Comparison of ENCODE assay signal across 21 cellular contexts in genomic region chr9:126170286-126170823, GRCh38.
"Had no signal": no experiment of that assay in that cellular context is flagged by ENCODE, and none has a peak within 500 bp of the region (broad histone marks: within the 10 kb centered on the region; RNA-seq: fewer than 3 reads in every experiment).

No MANE protein-coding gene starts in this region.

- H3K27me3 ChIP-seq: colonic mucosa, hepatocyte, ovary, right lobe of liver, transverse colon had no signal

- H3K27ac ChIP-seq: colonic mucosa, hepatocyte, ovary, right lobe of liver, thoracic aorta, transverse colon had no signal

- H3K9me3 ChIP-seq: colonic mucosa, ovary, right lobe of liver, thoracic aorta, transverse colon had no signal

- H3K36me3 ChIP-seq: colonic mucosa, ovary, right lobe of liver, thoracic aorta, transverse colon had no signal

- H3K79me2 ChIP-seq: hepatocyte had no signal

- H2AFZ ChIP-seq: hepatocyte had no signal

- H3K4me1 Mint-ChIP-seq: naive thymus-derived CD4-positive, alpha-beta T cell; nephron progenitor cell; stimulated activated naive B cell treated with anti-CD40 and anti-IgM and Interleukin-4, amounts not matched to agents 10 μg/mL and 1 μg/mL and 100 μg/mL, for 72 hours; stimulated activated naive CD8-positive, alpha-beta T cell treated with anti-CD3 and anti-CD28 coated beads, Interleukin-15, amount 100 ng/mL, for 72 hours had no signal

- ATAC-seq: left cardiac atrium; left ventricle myocardium superior; naive thymus-derived CD4-positive, alpha-beta T cell; right lobe of liver; stimulated activated naive B cell treated with anti-CD40 and anti-IgM and Interleukin-4, amounts not matched to agents 10 μg/mL and 1 μg/mL and 100 μg/mL, for 72 hours; stimulated activated naive CD8-positive, alpha-beta T cell treated with anti-CD3 and anti-CD28 coated beads, Interleukin-15, amount 100 ng/mL, for 72 hours had no signal

- H3K4me2 ChIP-seq: hepatocyte had no signal

- H3K27ac Mint-ChIP-seq: nephron progenitor cell; stimulated activated naive CD8-positive, alpha-beta T cell treated with anti-CD3 and anti-CD28 coated beads, Interleukin-15, amount 100 ng/mL, for 72 hours had no signal

- DNase-seq: cerebellar nuclear complex; colonic mucosa; dermis blood vessel endothelial cell; erythroblast; foreskin melanocyte; kidney; left cardiac atrium; left ventricle myocardium superior; naive thymus-derived CD4-positive, alpha-beta T cell; nephron progenitor cell; ovary; stimulated activated CD4-positive, alpha-beta T cell treated with anti-CD3 and anti-CD28 coated beads, Interleukin-2, amount 100 ng/mL, for 24 hours; stimulated activated CD4-positive, alpha-beta T cell treated with anti-CD3 and anti-CD28 coated beads, Interleukin-4, amount 100 ng/mL, for 4 hours; stimulated activated naive B cell treated with anti-CD40 and anti-IgM and Interleukin-4, amounts not matched to agents 10 μg/mL and 1 μg/mL and 100 μg/mL, for 72 hours; stimulated activated naive CD8-positive, alpha-beta T cell treated with anti-CD3 and anti-CD28 coated beads, Interleukin-15, amount 100 ng/mL, for 72 hours; substantia nigra; transverse colon had no signal

- H3K4me3 Mint-ChIP-seq: nephron progenitor cell; stimulated activated naive B cell treated with anti-CD40 and anti-IgM and Interleukin-4, amounts not matched to agents 10 μg/mL and 1 μg/mL and 100 μg/mL, for 72 hours; stimulated activated naive CD8-positive, alpha-beta T cell treated with anti-CD3 and anti-CD28 coated beads, Interleukin-15, amount 100 ng/mL, for 72 hours had no signal

- H3K4me1 ChIP-seq: colonic mucosa, right lobe of liver, transverse colon had no signal

- H3K4me3 ChIP-seq: colonic mucosa, hepatocyte, ovary, right lobe of liver, thoracic aorta, transverse colon had no signal

- FAIRE-seq: endothelial cell of umbilical vein, kidney had no signal

- H3K9me3 Mint-ChIP-seq: nephron progenitor cell had no signal
